Comparison of ENCODE assay signal across 1 cellular context in the genomic region with DNA sequence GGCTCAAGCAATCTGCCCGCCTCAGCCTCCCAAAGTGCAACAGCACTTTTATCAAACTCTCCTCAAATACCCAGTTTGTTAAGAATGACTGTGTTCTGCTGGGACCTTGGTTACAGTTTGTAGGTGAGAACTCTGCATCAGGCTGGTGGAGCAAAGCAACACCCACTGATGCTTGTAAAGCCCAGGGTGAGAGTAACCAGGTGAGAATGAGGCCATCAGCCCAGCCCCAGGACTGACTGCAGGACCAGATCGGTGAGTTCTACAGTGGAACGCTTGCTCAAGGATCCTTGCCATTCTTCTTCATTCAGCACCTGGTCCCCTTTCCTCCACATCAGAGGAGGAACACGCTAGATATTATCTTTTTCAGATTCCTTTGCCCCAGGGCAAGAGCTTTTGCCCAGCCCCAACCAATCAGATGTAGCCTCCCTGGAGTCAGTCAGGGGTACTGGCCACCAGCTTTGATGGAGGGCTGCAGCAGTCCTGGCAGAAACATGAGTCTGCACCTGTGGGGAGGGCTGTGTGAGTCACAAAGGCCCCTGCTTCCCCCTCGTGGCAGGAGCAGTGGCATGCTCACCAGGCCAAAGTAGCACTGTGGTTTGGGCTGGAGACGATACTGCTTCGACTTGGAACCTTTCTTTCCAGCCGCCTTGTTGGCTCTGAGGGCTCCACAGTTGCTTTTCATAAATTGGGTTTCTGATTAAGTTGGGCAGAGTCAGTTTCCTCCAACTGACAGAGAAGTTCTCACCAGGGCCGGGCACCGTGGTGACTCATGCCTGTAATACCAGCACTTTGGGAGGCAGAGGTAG.
A peak's percentile ranks its signal among the peaks of the same experiment; 100 is the strongest.
TF ChIP-seq lines count a peak whose summit lies in the region.

No MANE protein-coding gene starts in this region.

TF ChIP-seq in HepG2, 621 proteins besides CTCF, POLR2A, EP300 and RAD21 (continued from another document and continues in another):
- TF ChIP-seq, protein P1, sequence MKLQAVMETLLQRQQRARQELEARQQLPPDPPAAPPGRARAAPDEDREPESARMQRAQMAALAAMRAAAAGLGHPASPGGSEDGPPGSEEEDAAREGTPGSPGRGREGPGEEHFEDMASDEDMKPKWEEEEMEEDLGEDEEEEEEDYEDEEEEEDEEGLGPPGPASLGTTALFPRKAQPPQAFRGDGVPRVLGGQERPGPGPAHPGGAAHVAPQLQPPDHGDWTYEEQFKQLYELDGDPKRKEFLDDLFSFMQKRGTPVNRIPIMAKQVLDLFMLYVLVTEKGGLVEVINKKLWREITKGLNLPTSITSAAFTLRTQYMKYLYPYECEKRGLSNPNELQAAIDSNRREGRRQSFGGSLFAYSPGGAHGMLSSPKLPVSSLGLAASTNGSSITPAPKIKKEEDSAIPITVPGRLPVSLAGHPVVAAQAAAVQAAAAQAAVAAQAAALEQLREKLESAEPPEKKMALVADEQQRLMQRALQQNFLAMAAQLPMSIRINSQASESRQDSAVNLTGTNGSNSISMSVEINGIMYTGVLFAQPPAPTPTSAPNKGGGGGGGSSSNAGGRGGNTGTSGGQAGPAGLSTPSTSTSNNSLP (IDR thresholded peaks at IDR 0.05; ENCODE audit: low read depth, low read length) = no peak
- TF ChIP-seq, protein P2, sequence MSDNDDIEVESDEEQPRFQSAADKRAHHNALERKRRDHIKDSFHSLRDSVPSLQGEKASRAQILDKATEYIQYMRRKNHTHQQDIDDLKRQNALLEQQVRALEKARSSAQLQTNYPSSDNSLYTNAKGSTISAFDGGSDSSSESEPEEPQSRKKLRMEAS (IDR thresholded peaks at IDR 0.05) = peak; percentile 37; the same call in 1 of the 2 replicates
- peak; percentile 52; the same call in 1 of the 2 replicates for TF ChIP-seq KDM5B (CRISPR knock-in tag; IDR thresholded peaks at IDR 0.05; ENCODE audit: borderline replicate concordance)
- 0 out of 2 replicates have a peak, but pooled peaks have one; percentile 58 for TF ChIP-seq ZBTB20 (CRISPR knock-in tag; IDR thresholded peaks at IDR 0.05; ENCODE audit: borderline replicate concordance, low read depth)
- peak; percentile 72 for TF ChIP-seq RXRA (CRISPR knock-in tag; IDR thresholded peaks at IDR 0.05)
- peak; percentile 42; the same call in 1 of the 2 replicates for TF ChIP-seq ZNF263 (CRISPR knock-in tag; IDR thresholded peaks at IDR 0.05)
- TF ChIP-seq SSRP1 (CRISPR knock-in tag; IDR thresholded peaks at IDR 0.05) = peak; percentile 66; the same call in 1 of the 2 replicates
- 0 out of 2 replicates have a peak, but pooled peaks have one; percentile 33 for TF ChIP-seq SP4 (CRISPR knock-in tag; IDR thresholded peaks at IDR 0.05)
- no peak for TF ChIP-seq ZC3H13 (CRISPR knock-in tag; IDR thresholded peaks at IDR 0.05)
- no peak for TF ChIP-seq SNAPC5 (CRISPR knock-in tag; IDR thresholded peaks at IDR 0.05; ENCODE audit: borderline replicate concordance)
- no peak for TF ChIP-seq BORCS8-MEF2B (CRISPR knock-in tag; IDR thresholded peaks at IDR 0.05)
- no peak for TF ChIP-seq ARID5B (CRISPR knock-in tag; IDR thresholded peaks at IDR 0.05)
- TF ChIP-seq ZBTB1 (CRISPR knock-in tag; IDR thresholded peaks at IDR 0.05; ENCODE audit: borderline replicate concordance) = no peak
- TF ChIP-seq ZNF781 (CRISPR knock-in tag; IDR thresholded peaks at IDR 0.05; ENCODE audit: borderline replicate concordance, not compliant biosample characterization) = no peak
- TF ChIP-seq ZNF256 (CRISPR knock-in tag; conservative IDR thresholded peaks at IDR 0.05) = no peak
- TF ChIP-seq NFE2L1 (CRISPR knock-in tag; IDR thresholded peaks at IDR 0.05; ENCODE audit: borderline replicate concordance) = 0 out of 2 replicates have a peak, but pooled peaks have one; percentile 38
- TF ChIP-seq THAP11 (CRISPR knock-in tag; IDR thresholded peaks at IDR 0.05) = peak; percentile 57
- TF ChIP-seq ZNF720 (CRISPR knock-in tag; IDR thresholded peaks at IDR 0.05) = no peak
- TF ChIP-seq ZBTB34 (CRISPR knock-in tag; IDR thresholded peaks at IDR 0.05) = no peak
- TF ChIP-seq, protein P3, sequence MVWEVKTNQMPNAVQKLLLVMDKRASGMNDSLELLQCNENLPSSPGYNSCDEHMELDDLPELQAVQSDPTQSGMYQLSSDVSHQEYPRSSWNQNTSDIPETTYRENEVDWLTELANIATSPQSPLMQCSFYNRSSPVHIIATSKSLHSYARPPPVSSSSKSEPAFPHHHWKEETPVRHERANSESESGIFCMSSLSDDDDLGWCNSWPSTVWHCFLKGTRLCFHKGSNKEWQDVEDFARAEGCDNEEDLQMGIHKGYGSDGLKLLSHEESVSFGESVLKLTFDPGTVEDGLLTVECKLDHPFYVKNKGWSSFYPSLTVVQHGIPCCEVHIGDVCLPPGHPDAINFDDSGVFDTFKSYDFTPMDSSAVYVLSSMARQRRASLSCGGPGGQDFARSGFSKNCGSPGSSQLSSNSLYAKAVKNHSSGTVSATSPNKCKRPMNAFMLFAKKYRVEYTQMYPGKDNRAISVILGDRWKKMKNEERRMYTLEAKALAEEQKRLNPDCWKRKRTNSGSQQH (CRISPR knock-in tag; IDR thresholded peaks at IDR 0.05; ENCODE audit: low read depth) = peak; percentile 34; the same call in 1 of the 2 replicates
- TF ChIP-seq, protein P4, sequence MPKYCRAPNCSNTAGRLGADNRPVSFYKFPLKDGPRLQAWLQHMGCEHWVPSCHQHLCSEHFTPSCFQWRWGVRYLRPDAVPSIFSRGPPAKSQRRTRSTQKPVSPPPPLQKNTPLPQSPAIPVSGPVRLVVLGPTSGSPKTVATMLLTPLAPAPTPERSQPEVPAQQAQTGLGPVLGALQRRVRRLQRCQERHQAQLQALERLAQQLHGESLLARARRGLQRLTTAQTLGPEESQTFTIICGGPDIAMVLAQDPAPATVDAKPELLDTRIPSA (CRISPR knock-in tag; IDR thresholded peaks at IDR 0.05; ENCODE audit: borderline replicate concordance) = no peak
- TF ChIP-seq, protein P5, sequence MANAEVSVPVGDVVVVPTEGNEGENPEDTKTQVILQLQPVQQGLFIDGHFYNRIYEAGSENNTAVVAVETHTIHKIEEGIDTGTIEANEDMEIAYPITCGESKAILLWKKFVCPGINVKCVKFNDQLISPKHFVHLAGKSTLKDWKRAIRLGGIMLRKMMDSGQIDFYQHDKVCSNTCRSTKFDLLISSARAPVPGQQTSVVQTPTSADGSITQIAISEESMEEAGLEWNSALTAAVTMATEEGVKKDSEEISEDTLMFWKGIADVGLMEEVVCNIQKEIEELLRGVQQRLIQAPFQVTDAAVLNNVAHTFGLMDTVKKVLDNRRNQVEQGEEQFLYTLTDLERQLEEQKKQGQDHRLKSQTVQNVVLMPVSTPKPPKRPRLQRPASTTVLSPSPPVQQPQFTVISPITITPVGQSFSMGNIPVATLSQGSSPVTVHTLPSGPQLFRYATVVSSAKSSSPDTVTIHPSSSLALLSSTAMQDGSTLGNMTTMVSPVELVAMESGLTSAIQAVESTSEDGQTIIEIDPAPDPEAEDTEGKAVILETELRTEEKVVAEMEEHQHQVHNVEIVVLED (CRISPR knock-in tag; IDR thresholded peaks at IDR 0.05; ENCODE audit: borderline replicate concordance) = no peak
- TF ChIP-seq LCORL (IDR thresholded peaks at IDR 0.05) = no peak
- no peak for TF ChIP-seq LCORL (CRISPR knock-in tag; IDR thresholded peaks at IDR 0.05)
- TF ChIP-seq GABPA (IDR thresholded peaks at IDR 0.05; ENCODE audit: low read depth, low read length) = no peak
- TF ChIP-seq GABPA (CRISPR knock-in tag; IDR thresholded peaks at IDR 0.05; ENCODE audit: low read depth) = peak; percentile 20; the same call in 1 of the 2 replicates
- TF ChIP-seq AGO1 (IDR thresholded peaks at IDR 0.05; ENCODE audit: low read depth, low read length, poor library complexity, severe bottlenecking) = no peak
- TF ChIP-seq SNAI1 (CRISPR knock-in tag; IDR thresholded peaks at IDR 0.05; ENCODE audit: borderline replicate concordance) = no peak
- 0 out of 2 replicates have a peak, but pooled peaks have one; percentile 55 for TF ChIP-seq SMAD3 (CRISPR knock-in tag; IDR thresholded peaks at IDR 0.05)
- no peak for TF ChIP-seq TOE1 (CRISPR knock-in tag; IDR thresholded peaks at IDR 0.05)
- TF ChIP-seq ZBTB26 (CRISPR knock-in tag; IDR thresholded peaks at IDR 0.05; ENCODE audit: borderline replicate concordance) = no peak; the same call in 1 of the 2 replicates
- TF ChIP-seq ZNF225 (CRISPR knock-in tag; IDR thresholded peaks at IDR 0.05) = 0 out of 2 replicates have a peak, but pooled peaks have one; percentile 64
- TF ChIP-seq TBL1XR1 (IDR thresholded peaks at IDR 0.05; ENCODE audit: borderline replicate concordance, low read length, partially characterized antibody) = no peak
- TF ChIP-seq SMC3 (IDR thresholded peaks at IDR 0.05; ENCODE audit: low read length) = peak; percentile 91
- TF ChIP-seq MIXL1 (CRISPR knock-in tag; IDR thresholded peaks at IDR 0.05) = peak; percentile 71; the same call in 1 of the 2 replicates
- no peak for TF ChIP-seq ZFP36 (IDR thresholded peaks at IDR 0.05; ENCODE audit: borderline replicate concordance, low read depth, low read length, partially characterized antibody)
- TF ChIP-seq, protein P6, sequence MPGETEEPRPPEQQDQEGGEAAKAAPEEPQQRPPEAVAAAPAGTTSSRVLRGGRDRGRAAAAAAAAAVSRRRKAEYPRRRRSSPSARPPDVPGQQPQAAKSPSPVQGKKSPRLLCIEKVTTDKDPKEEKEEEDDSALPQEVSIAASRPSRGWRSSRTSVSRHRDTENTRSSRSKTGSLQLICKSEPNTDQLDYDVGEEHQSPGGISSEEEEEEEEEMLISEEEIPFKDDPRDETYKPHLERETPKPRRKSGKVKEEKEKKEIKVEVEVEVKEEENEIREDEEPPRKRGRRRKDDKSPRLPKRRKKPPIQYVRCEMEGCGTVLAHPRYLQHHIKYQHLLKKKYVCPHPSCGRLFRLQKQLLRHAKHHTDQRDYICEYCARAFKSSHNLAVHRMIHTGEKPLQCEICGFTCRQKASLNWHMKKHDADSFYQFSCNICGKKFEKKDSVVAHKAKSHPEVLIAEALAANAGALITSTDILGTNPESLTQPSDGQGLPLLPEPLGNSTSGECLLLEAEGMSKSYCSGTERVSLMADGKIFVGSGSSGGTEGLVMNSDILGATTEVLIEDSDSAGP (CRISPR knock-in tag; IDR thresholded peaks at IDR 0.05; ENCODE audit: borderline replicate concordance) = 0 out of 2 replicates have a peak, but pooled peaks have one; percentile 19
- no peak for TF ChIP-seq PRPF4 (IDR thresholded peaks at IDR 0.05; ENCODE audit: low read depth, low read length, poor library complexity, severe bottlenecking)
- no peak for TF ChIP-seq GLMP (CRISPR knock-in tag; IDR thresholded peaks at IDR 0.05; ENCODE audit: borderline replicate concordance)
- no peak for TF ChIP-seq PHF21A (CRISPR knock-in tag; IDR thresholded peaks at IDR 0.05)
- no peak for TF ChIP-seq ZNF230 (CRISPR knock-in tag; IDR thresholded peaks at IDR 0.05)
